ENCODE assay signal across 29 cellular contexts in the genomic region with DNA sequence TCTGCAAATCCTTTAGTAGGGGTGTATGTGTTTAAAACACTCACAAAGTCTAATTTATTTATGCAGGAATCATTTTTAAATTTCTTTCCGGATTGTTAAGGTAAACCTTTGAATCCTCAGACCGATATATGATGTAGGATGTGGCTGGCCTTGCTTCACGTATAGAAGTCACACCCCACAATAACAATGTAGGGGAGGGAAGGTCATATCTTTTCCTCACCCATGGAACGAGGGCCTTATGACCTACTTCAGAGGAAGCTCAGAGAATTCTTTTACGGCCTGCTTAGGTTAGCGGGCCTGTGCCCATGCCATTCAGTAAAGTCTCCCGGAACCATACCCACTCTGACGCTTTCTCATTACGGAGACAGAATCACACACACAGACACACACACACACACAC.
"Had no signal": no experiment of that assay in that cellular context is flagged by ENCODE, and none has a peak within 500 bp of the region (broad histone marks: within the 10 kb centered on the region; RNA-seq: fewer than 3 reads in every experiment).

No MANE protein-coding gene starts in this region.

- H3K9me3 ChIP-seq: ascending aorta, breast epithelium, colonic mucosa had no signal

- H3K36me3 Mint-ChIP-seq: brain had no signal

- DNase-seq: activated CD4-positive, alpha-beta memory T cell treated with anti-CD3 and anti-CD28 coated beads for 36 hours; activated CD4-positive, alpha-beta T cell treated with anti-CD3 and anti-CD28 coated beads for 36 hours; activated CD4-positive, alpha-beta T cell treated with anti-CD3 and anti-CD28 coated beads, Interleukin-2, amount 10 ng/mL, durations not matched to agents 24 days and 14 days; activated CD4-positive, CD25-positive, alpha-beta regulatory T cell; activated CD4-positive, CD25-positive, alpha-beta regulatory T cell treated with anti-CD3 and anti-CD28 coated beads, Interleukin-2, amount 50 U/mL, for 72 hours; activated CD8-positive, alpha-beta memory T cell treated with anti-CD3 and anti-CD28 coated beads, Interleukin-2, amount 10 ng/mL, durations not matched to agents 7 days and 5 days; activated CD8-positive, alpha-beta memory T cell treated with anti-CD3 and anti-CD28 coated beads, Interleukin-2, amount 50 U/mL, for 48 hours; activated CD8-positive, alpha-beta T cell treated with anti-CD3 and anti-CD28 coated beads, Interleukin-2, amount 10 ng/mL, durations not matched to agents 7 days and 5 days; activated gamma-delta T cell; activated naive CD4-positive, alpha-beta T cell; activated naive CD4-positive, alpha-beta T cell treated with anti-CD3 and anti-CD28 coated beads, Interleukin-2, amount 10 ng/mL, durations not matched to agents 7 days and 5 days; activated naive CD8-positive, alpha-beta T cell treated with anti-CD3 and anti-CD28 coated beads, Interleukin-2, amount 10 ng/mL, durations not matched to agents 7 days and 5 days; activated T-cell treated with anti-CD3 and anti-CD28 coated beads for 4 hours; activated T-cell treated with anti-CD3 and anti-CD28 coated beads, Interleukin-2, amount 50 U/mL, for 24 hours; activated T-cell treated with anti-CD3 and anti-CD28 coated beads, Interleukin-2, amount 50 U/mL, for 72 hours; central memory CD4-positive, alpha-beta T cell; cerebellar nuclear complex; colonic mucosa; effector CD8-positive, alpha-beta T cell; foreskin fibroblast; T-helper 2 cell had no signal

- H3K4me3 ChIP-seq: ascending aorta, breast epithelium, cardiac muscle cell, colonic mucosa had no signal

- H3K4me3 Mint-ChIP-seq: activated CD4-positive, alpha-beta memory T cell treated with anti-CD3 and anti-CD28 coated beads for 36 hours; activated CD4-positive, alpha-beta T cell treated with anti-CD3 and anti-CD28 coated beads for 36 hours; activated CD4-positive, alpha-beta T cell treated with anti-CD3 and anti-CD28 coated beads, Interleukin-2, amount 10 ng/mL, durations not matched to agents 24 days and 14 days; activated CD8-positive, alpha-beta memory T cell treated with anti-CD3 and anti-CD28 coated beads, Interleukin-2, amount 10 ng/mL, durations not matched to agents 7 days and 5 days; activated CD8-positive, alpha-beta T cell treated with anti-CD3 and anti-CD28 coated beads, Interleukin-2, amount 10 ng/mL, durations not matched to agents 7 days and 5 days; activated naive CD4-positive, alpha-beta T cell treated with anti-CD3 and anti-CD28 coated beads, Interleukin-2, amount 10 ng/mL, durations not matched to agents 7 days and 5 days; activated naive CD8-positive, alpha-beta T cell treated with anti-CD3 and anti-CD28 coated beads, Interleukin-2, amount 10 ng/mL, durations not matched to agents 7 days and 5 days; activated T-cell treated with anti-CD3 and anti-CD28 coated beads, Interleukin-2, amount 50 U/mL, for 24 hours; activated T-cell treated with anti-CD3 and anti-CD28 coated beads, Interleukin-2, amount 50 U/mL, for 72 hours; brain had no signal

- H3K27ac ChIP-seq: ascending aorta, breast epithelium, cardiac muscle cell, colonic mucosa, epithelial cell of prostate had no signal

- H3K27me3 ChIP-seq: ascending aorta, breast epithelium, cardiac muscle cell, colonic mucosa had no signal

- H3K4me1 ChIP-seq: ascending aorta, breast epithelium, colonic mucosa had no signal

- ATAC-seq: activated CD8-positive, alpha-beta memory T cell treated with anti-CD3 and anti-CD28 coated beads, Interleukin-2, amount 10 ng/mL, durations not matched to agents 7 days and 5 days; activated CD8-positive, alpha-beta T cell treated with anti-CD3 and anti-CD28 coated beads, Interleukin-2, amount 10 ng/mL, durations not matched to agents 7 days and 5 days; activated naive CD4-positive, alpha-beta T cell treated with anti-CD3 and anti-CD28 coated beads, Interleukin-2, amount 50 U/mL, for 72 hours; activated T-cell treated with anti-CD3 and anti-CD28 coated beads, Interleukin-2, amount 50 U/mL, for 72 hours had no signal

- H3K27ac Mint-ChIP-seq: activated CD4-positive, alpha-beta memory T cell treated with anti-CD3 and anti-CD28 coated beads for 36 hours; activated CD4-positive, alpha-beta T cell treated with anti-CD3 and anti-CD28 coated beads for 36 hours; activated CD8-positive, alpha-beta memory T cell treated with anti-CD3 and anti-CD28 coated beads, Interleukin-2, amount 10 ng/mL, durations not matched to agents 7 days and 5 days; activated CD8-positive, alpha-beta T cell treated with anti-CD3 and anti-CD28 coated beads, Interleukin-2, amount 10 ng/mL, durations not matched to agents 7 days and 5 days; activated naive CD4-positive, alpha-beta T cell treated with anti-CD3 and anti-CD28 coated beads, Interleukin-2, amount 10 ng/mL, durations not matched to agents 7 days and 5 days; activated naive CD4-positive, alpha-beta T cell treated with anti-CD3 and anti-CD28 coated beads, Interleukin-2, amount 50 U/mL, for 72 hours; activated naive CD8-positive, alpha-beta T cell treated with anti-CD3 and anti-CD28 coated beads, Interleukin-2, amount 10 ng/mL, durations not matched to agents 7 days and 5 days; activated T-cell treated with anti-CD3 and anti-CD28 coated beads, Interleukin-2, amount 50 U/mL, for 24 hours; activated T-cell treated with anti-CD3 and anti-CD28 coated beads, Interleukin-2, amount 50 U/mL, for 72 hours had no signal

- H3K27me3 Mint-ChIP-seq: activated CD4-positive, alpha-beta memory T cell treated with anti-CD3 and anti-CD28 coated beads for 36 hours; activated CD4-positive, alpha-beta T cell treated with anti-CD3 and anti-CD28 coated beads, Interleukin-2, amount 10 ng/mL, durations not matched to agents 24 days and 14 days had no signal

- FAIRE-seq: endometrium, endothelial cell of umbilical vein had no signal

- H3K36me3 ChIP-seq: ascending aorta, breast epithelium, cardiac muscle cell, colonic mucosa had no signal
